In the genomic region with DNA sequence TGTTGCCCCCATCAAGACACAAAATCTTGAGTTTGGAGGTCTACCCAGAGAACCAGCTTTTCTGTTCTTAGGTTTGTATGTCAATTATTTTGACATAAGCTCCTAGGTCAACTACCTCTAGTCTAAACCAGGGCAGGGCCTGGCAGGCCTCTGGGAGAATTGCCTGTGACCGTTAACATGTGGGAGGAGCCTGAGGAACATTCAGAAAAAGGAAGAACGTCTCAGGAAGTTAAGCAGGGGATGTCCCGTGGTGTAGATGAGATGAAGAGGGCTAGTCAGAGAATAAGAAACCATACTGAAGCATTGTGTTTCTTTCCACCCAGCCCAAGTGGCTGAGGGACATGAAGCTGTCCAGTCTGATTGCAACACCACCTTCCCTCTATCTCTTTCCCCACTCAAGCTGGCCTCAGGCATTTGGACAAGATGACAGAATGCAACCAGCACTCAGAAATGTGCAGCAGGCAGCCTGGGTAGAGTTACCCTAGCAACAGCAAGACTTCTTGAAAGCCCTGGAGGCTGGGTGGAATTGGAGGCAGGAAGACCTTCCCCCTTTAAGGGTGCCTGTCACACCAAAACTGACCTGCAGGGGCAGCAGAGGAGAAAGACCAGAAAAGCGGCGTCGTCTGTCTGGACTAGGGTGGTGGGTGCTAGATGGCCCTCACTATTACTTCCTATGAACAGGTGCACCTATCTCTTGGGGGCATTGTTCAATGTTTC, we compare ENCODE assay signal across 10 cellular contexts.
DNase-seq lines count a peak whose midpoint lies in the region; ATAC-seq and TF ChIP-seq lines count a peak whose summit lies in the region.
"Had no signal": no experiment of that assay in that cellular context is flagged by ENCODE, and none has a peak within 500 bp of the region (broad histone marks: within the 10 kb centered on the region; RNA-seq: fewer than 3 reads in every experiment).

No MANE protein-coding gene starts in this region.

- H3K4me3 Mint-ChIP-seq in activated T-helper 1 cell treated with anti-CD3 and anti-CD28 coated beads, Interleukin-12 subunit alpha, Interleukin-12 subunit beta, Interleukin-2, Interleukin-4 antibody, amounts not matched to agents 30 ng/mL and 10 ng/mL and 1 ng/mL, durations not matched to agents 14 hours and 24 hours and 36 hours = no peak overlapping the region

- CTCF ChIA-PET in AG04450 (lab: Charles Lee) = no interaction called here

- ATAC-seq in GM18870 (IDR thresholded peaks at IDR 0.05; ENCODE audit: unreplicated experiment) = no peak

- H3K9me3 ChIP-seq in AG04450 (ENCODE audit: control insufficient read depth, insufficient read depth, low read length) = no peaks in the 10 kb centered on the region
- no peaks in the 10 kb centered on the region for H3K9me3 ChIP-seq in right atrium auricular region

- H3K4me3 ChIP-seq in AG04450 (ENCODE audit: low read depth, low read length) = no peak overlapping the region
- H3K4me3 ChIP-seq in right atrium auricular region = no peak overlapping the region
- H3K4me3 ChIP-seq: lung had no signal

- H3K9me3 Mint-ChIP-seq in activated T-helper 1 cell treated with anti-CD3 and anti-CD28 coated beads, Interleukin-12 subunit alpha, Interleukin-12 subunit beta, Interleukin-2, Interleukin-4 antibody, amounts not matched to agents 30 ng/mL and 10 ng/mL and 1 ng/mL, durations not matched to agents 14 hours and 24 hours and 36 hours = no peaks in the 10 kb centered on the region

- no peaks in the 10 kb centered on the region for H3K36me3 Mint-ChIP-seq in activated T-helper 1 cell treated with anti-CD3 and anti-CD28 coated beads, Interleukin-12 subunit alpha, Interleukin-12 subunit beta, Interleukin-2, Interleukin-4 antibody, amounts not matched to agents 30 ng/mL and 10 ng/mL and 1 ng/mL, durations not matched to agents 14 hours and 24 hours and 36 hours (ENCODE audit: low read depth)

- intact Hi-C loops in activated T-helper 1 cell treated with anti-CD3 and anti-CD28 coated beads, Interleukin-12 subunit alpha, Interleukin-12 subunit beta, Interleukin-2, Interleukin-4 antibody, amounts not matched to agents 30 ng/mL and 10 ng/mL and 1 ng/mL, durations not matched to agents 14 hours and 24 hours and 36 hours (cut with micrococcal nuclease) = no loop called here

- H3K4me1 ChIP-seq in right atrium auricular region = peaks cover 0 to 9% of the 10 kb centered on the region in 2 donors

- TF ChIP-seq CTCF in AG04450 (IDR thresholded peaks at IDR 0.05; ENCODE audit: low read depth, low read length) (peak; percentile 50), right atrium auricular region (IDR thresholded peaks at IDR 0.05) (peak; percentile 13 to 28)

- H3K36me3 ChIP-seq in right atrium auricular region = no peaks in the 10 kb centered on the region

- H3K27me3 Mint-ChIP-seq in activated T-helper 1 cell treated with anti-CD3 and anti-CD28 coated beads, Interleukin-12 subunit alpha, Interleukin-12 subunit beta, Interleukin-2, Interleukin-4 antibody, amounts not matched to agents 30 ng/mL and 10 ng/mL and 1 ng/mL, durations not matched to agents 14 hours and 24 hours and 36 hours (ENCODE audit: insufficient read depth) = peaks cover 3% of the 10 kb centered on the region

- H3K27ac ChIP-seq in AG04450 (ENCODE audit: low read depth, low read length) (no peak overlapping the region), right atrium auricular region (no peak overlapping the region)

- H3K27me3 ChIP-seq in AG04450 (ENCODE audit: control insufficient read depth, insufficient read depth, low read length) (peaks cover 5% of the 10 kb centered on the region), right atrium auricular region (no peaks in the 10 kb centered on the region)

- DNase-seq in AG04450 (ENCODE audit: low read depth, low spot score) = no peak
- DNase-seq in GM04504 (ENCODE audit: low read depth) = peak; percentile 11
- DNase-seq in RPMI7951 (ENCODE audit: low read depth) = peak; percentile 37
- DNase-seq in right atrium auricular region (ENCODE audit: low spot score) = no peak
- no peak for DNase-seq in activated T-helper 1 cell treated with anti-CD3 and anti-CD28 coated beads, Interleukin-12 subunit alpha, Interleukin-12 subunit beta, Interleukin-2, Interleukin-4 antibody, amounts not matched to agents 30 ng/mL and 10 ng/mL and 1 ng/mL, durations not matched to agents 14 hours and 24 hours and 36 hours (ENCODE audit: low spot score)
- no peak for DNase-seq in AG08396 (ENCODE audit: low spot score)
- no peak for DNase-seq in NCI-H146 (lab: John Stamatoyannopoulos, UW)
- DNase-seq: NCI-H1092 treated with DMSO at 0.1 percent for 48 hours had no signal

- POLR2A ChIA-PET in AG04450 (lab: Yijun Ruan, JAX) = no interaction called here

- H3K4me1 Mint-ChIP-seq in activated T-helper 1 cell treated with anti-CD3 and anti-CD28 coated beads, Interleukin-12 subunit alpha, Interleukin-12 subunit beta, Interleukin-2, Interleukin-4 antibody, amounts not matched to agents 30 ng/mL and 10 ng/mL and 1 ng/mL, durations not matched to agents 14 hours and 24 hours and 36 hours (ENCODE audit: low read depth) = peaks cover 10% of the 10 kb centered on the region

- H3K27ac Mint-ChIP-seq in activated T-helper 1 cell treated with anti-CD3 and anti-CD28 coated beads, Interleukin-12 subunit alpha, Interleukin-12 subunit beta, Interleukin-2, Interleukin-4 antibody, amounts not matched to agents 30 ng/mL and 10 ng/mL and 1 ng/mL, durations not matched to agents 14 hours and 24 hours and 36 hours = no peak overlapping the region

Comparison
In these comparisons a context has a peak if more than half of its experiments do, and no peak if none do; other contexts are left out.
1. DNase-seq: peak in GM04504 (single experiment) and RPMI7951 (single experiment); none in AG04450 (single experiment), right atrium auricular region (single experiment), activated T-helper 1 cell treated with anti-CD3 and anti-CD28 coated beads, Interleukin-12 subunit alpha, Interleukin-12 subunit beta, Interleukin-2, Interleukin-4 antibody, amounts not matched to agents 30 ng/mL and 10 ng/mL and 1 ng/mL, durations not matched to agents 14 hours and 24 hours and 36 hours (single experiment), AG08396 (single experiment) and NCI-H146 (single experiment).